In genomic region chr16:29863669-29863984, GRCh38 we compare ENCODE assay signal across 8 cellular contexts. TPM values are rescaled to one million over a fixed set of nuclear protein-coding genes. Genes with fewer than 3 reads are reported as not detected.
DNase-seq lines count a peak whose midpoint lies in the region; TF ChIP-seq lines count a peak whose summit lies in the region.

No MANE protein-coding gene starts in this region.

- TF ChIP-seq POLR2A in Peyer's patch (IDR thresholded peaks at IDR 0.05): no peak

- H3K4me1 ChIP-seq in DOHH2 (ENCODE audit: control insufficient read depth, low read length): peaks cover 9% of the 10 kb centered on the region
- peaks cover 6 to 19% (median 8%) of the 10 kb centered on the region in 4 donors for H3K4me1 ChIP-seq in Peyer's patch

- peak overlapping the region; percentile 83 for H3K4me2 ChIP-seq in DOHH2 (ENCODE audit: low read length)

- H3K9me3 ChIP-seq in DOHH2 (ENCODE audit: control insufficient read depth, insufficient read depth, low read length): no peaks in the 10 kb centered on the region
- H3K9me3 ChIP-seq in Peyer's patch: no peaks in the 10 kb centered on the region

- no peak for TF ChIP-seq CTCF in DOHH2 (IDR thresholded peaks at IDR 0.05; ENCODE audit: low read depth, low read length, poor library complexity, severe bottlenecking)
- no peak for TF ChIP-seq CTCF in Peyer's patch (IDR thresholded peaks at IDR 0.05)
- TF ChIP-seq CTCF in epithelial cell of esophagus (IDR thresholded peaks at IDR 0.05; ENCODE audit: insufficient read depth, low read depth, low read length, missing control alignments): no peak
- TF ChIP-seq CTCF in progenitor cell of endocrine pancreas (IDR thresholded peaks at IDR 0.05; ENCODE audit: unreplicated experiment): no peak

- no peaks in the 10 kb centered on the region for H3K9me3 Mint-ChIP-seq in progenitor cell of endocrine pancreas (ENCODE audit: low read depth)

- H3K79me2 ChIP-seq in DOHH2 (ENCODE audit: control insufficient read depth, low read length): peaks cover 21% of the 10 kb centered on the region

- no peaks in the 10 kb centered on the region for H4K20me1 ChIP-seq in DOHH2 (ENCODE audit: control insufficient read depth, insufficient read depth, low read depth, low read length)

- H3K4me1 Mint-ChIP-seq in progenitor cell of endocrine pancreas (ENCODE audit: low read depth): peaks cover 9% of the 10 kb centered on the region

- no peak for DNase-seq in Peyer's patch
- no peak for DNase-seq in epithelial cell of esophagus (ENCODE audit: low read depth)
- no peak for DNase-seq in progenitor cell of endocrine pancreas (ENCODE audit: low spot score, unreplicated experiment)
- DNase-seq in NOMO-1 treated with dmso at 0.1 percent for 144 hours (lab: John Stamatoyannopoulos, UW; ENCODE audit: unreplicated experiment): no peak
- no peak for DNase-seq in stimulated activated CD4-positive, alpha-beta T cell treated with anti-CD3 and anti-CD28 coated beads, Interleukin-2, amount 100 ng/mL, for 24 hours
- no peak for DNase-seq in anterior cingulate cortex (lab: John Stamatoyannopoulos, UW)
- no peak for DNase-seq in NK-92 treated with Interleukin-12 subunit alpha and Interleukin-12 subunit beta, amount 100 ng/mL, for 24 hours (lab: John Stamatoyannopoulos, UW)

- no peak overlapping the region for H3K27ac ChIP-seq in DOHH2 (ENCODE audit: low read depth, low read length)
- peak overlapping the region; percentile 82 to 96 (median 89) for H3K27ac ChIP-seq in Peyer's patch

- peak overlapping the region; percentile 98 for H3K4me3 Mint-ChIP-seq in progenitor cell of endocrine pancreas (ENCODE audit: low read depth)

- peak overlapping the region; percentile 100 for H3K27ac Mint-ChIP-seq in progenitor cell of endocrine pancreas

- H3K36me3 Mint-ChIP-seq in progenitor cell of endocrine pancreas (ENCODE audit: insufficient read depth): peaks cover 5% of the 10 kb centered on the region

- H3K36me3 ChIP-seq in DOHH2 (ENCODE audit: control insufficient read depth, low read length) (peaks cover 19% of the 10 kb centered on the region), Peyer's patch (peaks cover 0 to 28% (median 0%) of the 10 kb centered on the region in 3 donors)

- H3K4me3 ChIP-seq in DOHH2 (ENCODE audit: low read length): peak overlapping the region; percentile 41
- H3K4me3 ChIP-seq in Peyer's patch: peak overlapping the region in 2 of 4 donors; percentile 5 to 94
- peak overlapping the region; percentile 81 for H3K4me3 ChIP-seq in epithelial cell of esophagus (ENCODE audit: low read length)

- peaks cover 5% of the 10 kb centered on the region; the same call in 1 of the 2 replicates for H3K27me3 ChIP-seq in DOHH2 (ENCODE audit: control insufficient read depth, low read length)
- H3K27me3 ChIP-seq in Peyer's patch: no peaks in the 10 kb centered on the region

- H3F3A ChIP-seq in DOHH2 (ENCODE audit: control insufficient read depth, insufficient read depth): no peaks in the 10 kb centered on the region

- peaks cover 3% of the 10 kb centered on the region for H3K27me3 Mint-ChIP-seq in progenitor cell of endocrine pancreas

- H3K9me2 ChIP-seq in DOHH2 (replicated peaks; ENCODE audit: control insufficient read depth, low read length): no peaks in the 10 kb centered on the region

RNA-seq across cellular contexts. Expression of gene CDIPT, which starts 0.6 kb away (rescaled TPM):
- 100 to 1,000 TPM in 1 of 4 donors, 10 to 100 TPM in 3; 39.6 to 122 (median 91.2) TPM for total RNA-seq in Peyer's patch
- 46.3 and 51.2 TPM in 2 replicates for total RNA-seq in progenitor cell of endocrine pancreas

RNA-seq across cellular contexts. Expression of gene SEZ6L2, which starts 35.7 kb away (rescaled TPM):
- 10 to 100 TPM in 2 of 4 donors, 1 to 10 TPM in 2; 1.7 to 14.2 (median 10.6) TPM for total RNA-seq in Peyer's patch
- total RNA-seq in progenitor cell of endocrine pancreas: 13.2 and 16.2 TPM in 2 replicates

RNA-seq across cellular contexts. Expression of gene ASPHD1, which starts 36.7 kb away (rescaled TPM):
- total RNA-seq in Peyer's patch (under 1 TPM in 1 of 4 donors, not detected in 3; 0.53 TPM), progenitor cell of endocrine pancreas (3.1 and 3.8 TPM in 2 replicates)

RNA-seq across cellular contexts. Expression of gene MVP, which starts 43.4 kb away (rescaled TPM):
- 100 to 1,000 TPM; 222 to 709 (median 645) TPM for total RNA-seq in Peyer's patch
- 6.5 and 9.0 TPM in 2 replicates for total RNA-seq in progenitor cell of endocrine pancreas

RNA-seq across cellular contexts. Expression of gene PAGR1, which starts 47.7 kb away (rescaled TPM):
- total RNA-seq in Peyer's patch (10 to 100 TPM; 39.5 to 50.3 (median 48.3) TPM), progenitor cell of endocrine pancreas (26.4 and 29.9 TPM in 2 replicates)
